8 cellular contexts compared by ENCODE assay signal in genomic region chr14:30375280-30375892, GRCh38.
DNase-seq lines count a peak whose midpoint lies in the region; ATAC-seq and TF ChIP-seq lines count a peak whose summit lies in the region.

No MANE protein-coding gene starts in this region.

- no peaks in the 10 kb centered on the region for H3K36me3 Mint-ChIP-seq in activated naive CD8-positive, alpha-beta T cell treated with anti-CD3 and anti-CD28 coated beads, Interleukin-2, amount 50 U/mL, for 24 hours (ENCODE audit: low read depth)

- H3K27ac Mint-ChIP-seq in activated naive CD8-positive, alpha-beta T cell treated with anti-CD3 and anti-CD28 coated beads, Interleukin-2, amount 50 U/mL, for 24 hours: no peak overlapping the region

- TF ChIP-seq CTCF in LNCAP (IDR thresholded peaks at IDR 0.05) (peak; percentile 89), hepatocyte (IDR thresholded peaks at IDR 0.05; ENCODE audit: poor library complexity) (peak; percentile 66)

- H3K4me1 Mint-ChIP-seq in activated naive CD8-positive, alpha-beta T cell treated with anti-CD3 and anti-CD28 coated beads, Interleukin-2, amount 50 U/mL, for 24 hours: no peaks in the 10 kb centered on the region

- no peak overlapping the region for H3K4me2 ChIP-seq in hepatocyte

- no peak overlapping the region for H3K4me3 Mint-ChIP-seq in activated naive CD8-positive, alpha-beta T cell treated with anti-CD3 and anti-CD28 coated beads, Interleukin-2, amount 50 U/mL, for 24 hours

- DNase-seq in NCI-H1105 treated with DMSO at 0.1 percent for 48 hours (lab: John Stamatoyannopoulos, UW) (peak; percentile 39), NCI-H1105 (lab: John Stamatoyannopoulos, UW) (no peak), HAP-1 (ENCODE audit: low spot score in 2 of 2) (peak; percentile 37 to 80), SK-N-MC (ENCODE audit: low read depth, low spot score) (peak; percentile 6), hepatocyte (ENCODE audit: low spot score) (peak; percentile 71)
- peak; percentile 65 for DNase-seq in activated naive CD8-positive, alpha-beta T cell treated with anti-CD3 and anti-CD28 coated beads, Interleukin-2, amount 50 U/mL, for 24 hours
- peak; percentile 75 for DNase-seq in stimulated activated CD4-positive, alpha-beta T cell treated with anti-CD3 and anti-CD28 coated beads, Interleukin-15, amount 100 ng/mL, for 24 hours

- no peaks in the 10 kb centered on the region for H3K4me1 ChIP-seq in HAP-1
- no peaks in the 10 kb centered on the region for H3K4me1 ChIP-seq in hepatocyte (ENCODE audit: insufficient read depth)

- no peak overlapping the region for H3K27ac ChIP-seq in SK-N-MC
- H3K27ac ChIP-seq in hepatocyte: no peak overlapping the region

- no peak overlapping the region for H2AFZ ChIP-seq in hepatocyte

- no peaks in the 10 kb centered on the region for H4K20me1 ChIP-seq in hepatocyte (ENCODE audit: insufficient read depth, poor library complexity, severe bottlenecking)

- H3K4me3 ChIP-seq in HAP-1 (no peak overlapping the region), SK-N-MC (no peak overlapping the region), hepatocyte (no peak overlapping the region)

- no peaks in the 10 kb centered on the region for H3K9me3 Mint-ChIP-seq in activated naive CD8-positive, alpha-beta T cell treated with anti-CD3 and anti-CD28 coated beads, Interleukin-2, amount 50 U/mL, for 24 hours

- no peak overlapping the region for H3K9ac ChIP-seq in SK-N-MC (ENCODE audit: insufficient read length)

- H3K79me2 ChIP-seq in hepatocyte: no peaks in the 10 kb centered on the region

- H3K27me3 ChIP-seq in HAP-1 (ENCODE audit: low read depth) (peaks cover 32% of the 10 kb centered on the region), hepatocyte (no peaks in the 10 kb centered on the region)

- ATAC-seq in activated naive CD8-positive, alpha-beta T cell treated with anti-CD3 and anti-CD28 coated beads, Interleukin-2, amount 50 U/mL, for 24 hours: peak; percentile 90

- H3K27me3 Mint-ChIP-seq in activated naive CD8-positive, alpha-beta T cell treated with anti-CD3 and anti-CD28 coated beads, Interleukin-2, amount 50 U/mL, for 24 hours: peaks cover 3% of the 10 kb centered on the region

- in situ Hi-C loops in HAP-1 (cut with MboI; ENCODE audit: low sequenced_read_pairs): no loop called here

- 39% methylated on average over 5 of the region's 5 CpGs for WGBS in hepatocyte (ENCODE audit: low lambda C conversion rate, missing lambda C conversion rate)

- H3K36me3 ChIP-seq in HAP-1 (replicated peaks): no peaks in the 10 kb centered on the region
- H3K36me3 ChIP-seq in SK-N-MC (ENCODE audit: insufficient read depth, low read length): no peaks in the 10 kb centered on the region
- H3K36me3 ChIP-seq in hepatocyte (replicated peaks; ENCODE audit: insufficient read depth, low read depth): no peaks in the 10 kb centered on the region

- H3K9me3 ChIP-seq in HAP-1 (no peaks in the 10 kb centered on the region), SK-N-MC (ENCODE audit: low read depth, low read length) (no peaks in the 10 kb centered on the region), hepatocyte (ENCODE audit: low read depth) (no peaks in the 10 kb centered on the region)

- no peaks in the 10 kb centered on the region for H3K9me2 ChIP-seq in hepatocyte (replicated peaks; ENCODE audit: insufficient read depth)
